8 cellular contexts compared by ENCODE assay signal in the genomic region with DNA sequence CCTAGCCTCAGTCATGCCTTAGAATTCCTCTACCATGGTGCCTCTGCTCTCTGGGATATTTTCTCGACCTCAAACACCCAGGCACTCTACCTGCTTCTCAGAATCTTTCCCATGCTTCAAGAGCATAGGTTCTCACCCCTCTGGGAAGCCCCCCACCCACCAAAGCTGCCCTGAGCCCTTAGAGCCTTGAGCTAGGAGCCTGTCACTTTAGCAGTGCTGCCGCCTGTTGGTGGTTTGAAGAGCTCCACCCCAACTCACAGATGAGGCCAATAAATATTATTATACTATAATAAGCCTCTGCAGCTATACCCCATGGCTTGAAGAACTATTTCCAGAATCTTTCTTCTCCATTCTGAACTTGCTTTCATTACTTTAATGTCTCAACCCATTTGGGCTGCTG.
DNase-seq lines count a peak whose midpoint lies in the region; ATAC-seq and TF ChIP-seq lines count a peak whose summit lies in the region.

No MANE protein-coding gene starts in this region.

- H4K20me1 ChIP-seq in fibroblast of lung (ENCODE audit: control insufficient read depth, extremely low read depth, insufficient read depth, low read length): no peaks in the 10 kb centered on the region

- no peaks in the 10 kb centered on the region for H3K36me3 Mint-ChIP-seq in natural killer cell
- no peaks in the 10 kb centered on the region for H3K36me3 Mint-ChIP-seq in natural killer cell treated with Interleukin-12 subunit alpha and Interleukin-12 subunit beta and Interleukin-15 and Interleukin-18, amount 100 ng/mL, for 72 hours
- H3K36me3 Mint-ChIP-seq in type B pancreatic cell: no peaks in the 10 kb centered on the region

- no peak overlapping the region for H3K4me3 Mint-ChIP-seq in natural killer cell
- H3K4me3 Mint-ChIP-seq in natural killer cell treated with Interleukin-12 subunit alpha and Interleukin-12 subunit beta and Interleukin-15 and Interleukin-18, amount 100 ng/mL, for 72 hours: no peak overlapping the region
- H3K4me3 Mint-ChIP-seq in type B pancreatic cell: no peak overlapping the region

- no peaks in the 10 kb centered on the region for H3K79me2 ChIP-seq in fibroblast of lung (ENCODE audit: control insufficient read depth, insufficient read depth, low read length)

- DNase-seq in natural killer cell (no peak), RPMI8226 (peak; percentile 24), fibroblast of lung (ENCODE audit: low read depth in 2 of 2) (no peak), type B pancreatic cell (ENCODE audit: extremely low spot score, unreplicated experiment) (peak; percentile 47), AG20443 (ENCODE audit: low spot score) (no peak), midbrain (lab: John Stamatoyannopoulos, UW) (no peak)
- no peak for DNase-seq in natural killer cell treated with Interleukin-12 subunit alpha and Interleukin-12 subunit beta and Interleukin-15 and Interleukin-18, amount 100 ng/mL, for 72 hours (ENCODE audit: low spot score)

- H3K27ac Mint-ChIP-seq in natural killer cell: no peak overlapping the region
- H3K27ac Mint-ChIP-seq in natural killer cell treated with Interleukin-12 subunit alpha and Interleukin-12 subunit beta and Interleukin-15 and Interleukin-18, amount 100 ng/mL, for 72 hours: no peak overlapping the region
- H3K27ac Mint-ChIP-seq in type B pancreatic cell: no peak overlapping the region

- H2AFZ ChIP-seq in fibroblast of lung (ENCODE audit: low read length): no peak overlapping the region

- peaks cover 4% of the 10 kb centered on the region for H3K4me1 ChIP-seq in fibroblast of lung (ENCODE audit: control insufficient read depth, extremely low read depth, insufficient read depth, low read length)

- H3K27ac ChIP-seq in fibroblast of lung (ENCODE audit: insufficient read depth, low read length): no peak overlapping the region

- H3K36me3 ChIP-seq in fibroblast of lung (ENCODE audit: control insufficient read depth, insufficient read depth, low read length): no peaks in the 10 kb centered on the region

- ATAC-seq in natural killer cell (no peak), HG03025 (IDR thresholded peaks at IDR 0.05; ENCODE audit: low FRiP score, unreplicated experiment) (no peak)
- ATAC-seq in natural killer cell treated with Interleukin-12 subunit alpha and Interleukin-12 subunit beta and Interleukin-15 and Interleukin-18, amount 100 ng/mL, for 72 hours: no peak

- no peak overlapping the region for H3K4me3 ChIP-seq in fibroblast of lung (replicated peaks in 1 of 4; ENCODE audit: control extremely low read depth in 1 of 4, insufficient read depth in 1 of 4, low read depth in 3 of 4, low read length in 4 of 4)

- no peaks in the 10 kb centered on the region for H3K9me3 Mint-ChIP-seq in natural killer cell
- H3K9me3 Mint-ChIP-seq in natural killer cell treated with Interleukin-12 subunit alpha and Interleukin-12 subunit beta and Interleukin-15 and Interleukin-18, amount 100 ng/mL, for 72 hours: no peaks in the 10 kb centered on the region
- H3K9me3 Mint-ChIP-seq in type B pancreatic cell: no peaks in the 10 kb centered on the region

- H3K27me3 ChIP-seq in fibroblast of lung (ENCODE audit: control insufficient read depth, insufficient read depth, low read length): no peaks in the 10 kb centered on the region

- no peaks in the 10 kb centered on the region for H3K9me3 ChIP-seq in fibroblast of lung (ENCODE audit: control insufficient read depth, insufficient read depth, low read depth, low read length)

- H3K9ac ChIP-seq in fibroblast of lung (ENCODE audit: insufficient read depth, low read length): no peak overlapping the region

- intact Hi-C loops in natural killer cell (cut with micrococcal nuclease): loop anchor here (1.0 kb wide), 1 partner anchor 100 kb away; no protein-coding TSS in a partner anchor

- peaks cover 8 to 47% of the 10 kb centered on the region in 2 donors for H3K27me3 Mint-ChIP-seq in natural killer cell (ENCODE audit: low read depth in 2 of 2)
- peaks cover 0 to 36% of the 10 kb centered on the region in 2 donors for H3K27me3 Mint-ChIP-seq in natural killer cell treated with Interleukin-12 subunit alpha and Interleukin-12 subunit beta and Interleukin-15 and Interleukin-18, amount 100 ng/mL, for 72 hours
- peaks cover 2% of the 10 kb centered on the region for H3K27me3 Mint-ChIP-seq in type B pancreatic cell

- H3K4me1 Mint-ChIP-seq in natural killer cell (peaks cover 0 to 17% of the 10 kb centered on the region in 2 donors), type B pancreatic cell (ENCODE audit: unreplicated experiment) (no peaks in the 10 kb centered on the region)
- peaks cover 7 to 11% of the 10 kb centered on the region in 2 donors for H3K4me1 Mint-ChIP-seq in natural killer cell treated with Interleukin-12 subunit alpha and Interleukin-12 subunit beta and Interleukin-15 and Interleukin-18, amount 100 ng/mL, for 72 hours (ENCODE audit: low read depth in 2 of 2)

- peak; percentile 40 for TF ChIP-seq CTCF in natural killer cell (IDR thresholded peaks at IDR 0.05)
- TF ChIP-seq CTCF in fibroblast of lung (conservative IDR thresholded peaks at IDR 0.05 in 1 of 2, IDR thresholded peaks at IDR 0.05 in 1 of 2; ENCODE audit: low read depth in 1 of 2, low read length in 2 of 2): peak; percentile 31 to 45
- TF ChIP-seq CTCF in type B pancreatic cell (conservative IDR thresholded peaks at IDR 0.05): peak; percentile 61

- no peak overlapping the region for H3K4me2 ChIP-seq in fibroblast of lung (ENCODE audit: extremely low read depth, insufficient read depth, low read length)

Comparison
In these comparisons a context has a peak if more than half of its experiments do, and no peak if none do; other contexts are left out.
1. DNase-seq: peak in RPMI8226 (single experiment) and type B pancreatic cell (single experiment); none in natural killer cell (single experiment), natural killer cell treated with Interleukin-12 subunit alpha and Interleukin-12 subunit beta and Interleukin-15 and Interleukin-18, amount 100 ng/mL, for 72 hours (single experiment), fibroblast of lung (0 of 2), AG20443 (single experiment) and midbrain (single experiment).
2. Peak in every context shown above with its lines, with median percentiles within 50 percentile points of each other: CTCF ChIP-seq.